ENCODE assay signal across 26 cellular contexts in genomic region chr2:17375262-17375661, GRCh38.
DNase-seq lines count a peak whose midpoint lies in the region; ATAC-seq, FAIRE-seq and TF ChIP-seq lines count a peak whose summit lies in the region.
"Had no signal": no experiment of that assay in that cellular context is flagged by ENCODE, and none has a peak within 500 bp of the region (broad histone marks: within the 10 kb centered on the region; RNA-seq: fewer than 3 reads in every experiment).

No MANE protein-coding gene starts in this region.

- no peaks in the 10 kb centered on the region for H3K23me2 ChIP-seq in H9 (ENCODE audit: insufficient read length, low read depth, low read length, poor library complexity, severe bottlenecking)

- H3K27me3 ChIP-seq in HCT116 (ENCODE audit: insufficient read depth, low read length) (peaks cover 19% of the 10 kb centered on the region), astrocyte (ENCODE audit: insufficient read depth, low read length) (no peaks in the 10 kb centered on the region), mesendoderm (ENCODE audit: insufficient read depth, low read length, poor library complexity) (no peaks in the 10 kb centered on the region), H9 (ENCODE audit: insufficient read depth, low read length) (no peaks in the 10 kb centered on the region)
- H3K27me3 ChIP-seq: SJSA1, thyroid gland had no signal

- H3K27ac Mint-ChIP-seq in astrocyte (ENCODE audit: unreplicated experiment) (peak overlapping the region; percentile 30), H9 (peak overlapping the region in 1 of 3 experiments; percentile 13; a peak in 1 of 7 replicates), osteocyte (ENCODE audit: unreplicated experiment) (no peak overlapping the region)
- H3K27ac Mint-ChIP-seq: activated naive CD8-positive, alpha-beta T cell treated with anti-CD3 and anti-CD28 coated beads, Interleukin-2, amount 50 U/mL, for 24 hours; CD14-positive monocyte; memory B cell; naive thymus-derived CD4-positive, alpha-beta T cell had no signal

- H3K79me2 ChIP-seq in HCT116 (ENCODE audit: insufficient read depth, low read length), result no peaks in the 10 kb centered on the region
- H3K79me2 ChIP-seq in astrocyte (ENCODE audit: insufficient read depth, low read length), result no peaks in the 10 kb centered on the region
- no peaks in the 10 kb centered on the region for H3K79me2 ChIP-seq in mesendoderm (ENCODE audit: control insufficient read depth, insufficient read depth, low read length)
- H3K79me2 ChIP-seq in H9 (ENCODE audit: insufficient read depth, low read length), result no peaks in the 10 kb centered on the region

- POLR2A ChIA-PET in HCT116 (lab: Charles Lee), result no interaction called here

- H4K91ac ChIP-seq in H9 (ENCODE audit: insufficient read length, low read depth, low read length), result no peak overlapping the region

- TF ChIP-seq RAD21 in HCT116 (IDR thresholded peaks at IDR 0.05; ENCODE audit: low read depth), result no peak

- H2AK5ac ChIP-seq in mesendoderm (ENCODE audit: low read length) (no peak overlapping the region), H9 (ENCODE audit: insufficient read length, low read length) (no peak overlapping the region)

- H3K36me3 Mint-ChIP-seq in astrocyte (ENCODE audit: low read depth, unreplicated experiment), result peaks cover 2% of the 10 kb centered on the region
- H3K36me3 Mint-ChIP-seq in H9 (ENCODE audit: insufficient read depth in 1 of 3, low read depth in 3 of 3), result no peaks in the 10 kb centered on the region; a peak in 2 of 7 replicates
- H3K36me3 Mint-ChIP-seq in osteocyte (ENCODE audit: unreplicated experiment), result no peaks in the 10 kb centered on the region
- H3K36me3 Mint-ChIP-seq: CD14-positive monocyte; memory B cell; naive thymus-derived CD4-positive, alpha-beta T cell had no signal

- no peak for FAIRE-seq in astrocyte (lab: Jason Lieb, UNC)
- FAIRE-seq: G401.6, HTR-8/SVneo, kidney had no signal

- H3K27ac ChIP-seq in HCT116 (ENCODE audit: low read depth, low read length), result no peak overlapping the region
- H3K27ac ChIP-seq in astrocyte (ENCODE audit: low read depth, low read length), result no peak overlapping the region
- H3K27ac ChIP-seq in mesendoderm (ENCODE audit: low read depth, low read length), result no peak overlapping the region
- H3K27ac ChIP-seq in H9 (ENCODE audit: insufficient read length, low read depth, low read length), result no peak overlapping the region
- H3K27ac ChIP-seq: epithelial cell of prostate, PC-9, SJSA1, skin epidermis, thyroid gland had no signal

- H3K9ac ChIP-seq in HCT116 (ENCODE audit: low read length), result no peak overlapping the region
- no peak overlapping the region for H3K9ac ChIP-seq in astrocyte (ENCODE audit: low read length)
- H3K9ac ChIP-seq in mesendoderm (ENCODE audit: low read length), result no peak overlapping the region
- no peak overlapping the region for H3K9ac ChIP-seq in H9 (ENCODE audit: extremely low read depth, insufficient read length, low read length)

- H3T11ph ChIP-seq in H9 (ENCODE audit: low read length), result no peak overlapping the region

- H3K9me3 ChIP-seq in HCT116 (ENCODE audit: control insufficient read depth in 1 of 2, insufficient read depth in 1 of 2, low read depth in 1 of 2, low read length in 2 of 2) (no peaks in the 10 kb centered on the region), astrocyte (ENCODE audit: insufficient read depth, low read depth, low read length) (no peaks in the 10 kb centered on the region), H9 (ENCODE audit: control insufficient read depth, low read depth, low read length) (no peaks in the 10 kb centered on the region)
- H3K9me3 ChIP-seq: SJSA1, thyroid gland had no signal

- H3K9me3 Mint-ChIP-seq in astrocyte (ENCODE audit: unreplicated experiment), result peaks cover 2% of the 10 kb centered on the region
- peaks cover 2 to 3% of the 10 kb centered on the region in 2 experiments; a peak in 4 of 5 replicates for H3K9me3 Mint-ChIP-seq in H9
- H3K9me3 Mint-ChIP-seq in osteocyte (ENCODE audit: unreplicated experiment), result peaks cover 22% of the 10 kb centered on the region

- H3K27me3 Mint-ChIP-seq in astrocyte (ENCODE audit: low read depth, unreplicated experiment), result peaks cover 2% of the 10 kb centered on the region
- no peaks in the 10 kb centered on the region for H3K27me3 Mint-ChIP-seq in H9 (ENCODE audit: low read depth)
- no peaks in the 10 kb centered on the region for H3K27me3 Mint-ChIP-seq in osteocyte (ENCODE audit: unreplicated experiment)
- H3K27me3 Mint-ChIP-seq: activated naive CD8-positive, alpha-beta T cell treated with anti-CD3 and anti-CD28 coated beads, Interleukin-2, amount 50 U/mL, for 24 hours; naive thymus-derived CD4-positive, alpha-beta T cell had no signal

- no peaks in the 10 kb centered on the region for H3K36me3 ChIP-seq in HCT116 (ENCODE audit: control insufficient read depth in 1 of 2, insufficient read depth in 2 of 2, low read length in 2 of 2)
- no peaks in the 10 kb centered on the region for H3K36me3 ChIP-seq in astrocyte (ENCODE audit: insufficient read depth, low read length)
- no peaks in the 10 kb centered on the region for H3K36me3 ChIP-seq in mesendoderm (ENCODE audit: control insufficient read depth, insufficient read depth, low read length)
- H3K36me3 ChIP-seq: SJSA1, thyroid gland had no signal

- WGBS in mesendoderm (ENCODE audit: extremely low coverage, insufficient coverage, low lambda C conversion rate), result no CpG with 5 or more reads among the region's 4 CpGs
- no CpG with 5 or more reads among the region's 4 CpGs for WGBS in H9 (ENCODE audit: extremely low coverage, insufficient read length, low lambda C conversion rate)

- H2BK20ac ChIP-seq in H9 (ENCODE audit: low read depth, low read length, poor library complexity, severe bottlenecking), result no peak overlapping the region

- H3K4me1 ChIP-seq in HCT116 (ENCODE audit: control insufficient read depth in 1 of 2, insufficient read depth in 2 of 2, low read length in 2 of 2), result no peaks in the 10 kb centered on the region
- H3K4me1 ChIP-seq in astrocyte (ENCODE audit: insufficient read depth, low read length), result peaks cover 19% of the 10 kb centered on the region
- no peaks in the 10 kb centered on the region for H3K4me1 ChIP-seq in mesendoderm (ENCODE audit: control insufficient read depth, low read depth, low read length)
- H3K4me1 ChIP-seq in H9 (ENCODE audit: insufficient read depth, low read length), result no peaks in the 10 kb centered on the region
- H3K4me1 ChIP-seq: SJSA1, thyroid gland had no signal

- DNase-seq in DMS79 treated with DMSO at 0.1 percent for 48 hours (lab: John Stamatoyannopoulos, UW) (peak; percentile 86), HCT116 (ENCODE audit: low read depth, low spot score) (no peak), astrocyte (ENCODE audit: low read depth) (peak; percentile 31), mesendoderm (peak; percentile 45), H9 (no peak), osteocyte (ENCODE audit: extremely low spot score, unreplicated experiment) (no peak), T-helper 1 cell (no peak)
- DNase-seq: activated CD8-positive, alpha-beta memory T cell treated with anti-CD3 and anti-CD28 coated beads, Interleukin-2, amount 50 U/mL, for 4 hours; activated naive CD8-positive, alpha-beta T cell treated with anti-CD3 and anti-CD28 coated beads, Interleukin-2, amount 50 U/mL, for 24 hours; dermis blood vessel endothelial cell; kidney; naive thymus-derived CD4-positive, alpha-beta T cell; NCI-H1417 treated with DMSO at 0.1 percent for 48 hours; NCI-H748 treated with DMSO at 0.1 percent for 48 hours; PC-9; stimulated activated naive CD4-positive, alpha-beta T cell treated with Interleukin-2 at 50 U/mL for 16 hours; T-helper 2 cell; thyroid gland had no signal

- no peak overlapping the region for H3K4me2 ChIP-seq in HCT116 (ENCODE audit: low read length)
- no peak overlapping the region for H3K4me2 ChIP-seq in astrocyte (ENCODE audit: low read length)
- H3K4me2 ChIP-seq in mesendoderm (ENCODE audit: low read length), result no peak overlapping the region
- no peak overlapping the region for H3K4me2 ChIP-seq in H9 (ENCODE audit: insufficient read depth, insufficient read length, low read length)
- H3K4me2 ChIP-seq: PC-9 had no signal

- ATAC-seq in HCT116 (peak; percentile 36; the same call in 1 of the 2 replicates), HG03342 (IDR thresholded peaks at IDR 0.05; ENCODE audit: unreplicated experiment) (no peak)
- ATAC-seq: activated naive CD8-positive, alpha-beta T cell treated with anti-CD3 and anti-CD28 coated beads, Interleukin-2, amount 50 U/mL, for 24 hours; naive thymus-derived CD4-positive, alpha-beta T cell had no signal

- H3K4ac ChIP-seq in mesendoderm (ENCODE audit: low read depth, low read length), result no peak overlapping the region
- H3K4ac ChIP-seq in H9 (ENCODE audit: low read depth, low read length), result no peak overlapping the region

- H2BK120ac ChIP-seq in mesendoderm (ENCODE audit: low read depth, low read length) (no peak overlapping the region), H9 (ENCODE audit: low read depth, low read length, poor library complexity, severe bottlenecking) (no peak overlapping the region)

- no TSS peak for BruUV-seq in HCT116 (replicated peaks; lab: Mats Ljungman, UMichigan)

- no peaks in the 10 kb centered on the region for H3K9me2 ChIP-seq in HCT116 (ENCODE audit: insufficient read depth)

- RAD21 ChIA-PET in HCT116 (lab: Charles Lee; ENCODE audit: low non-redundant PET in 1 of 2, low total read pairs in 2 of 2, uncharacterized antibody in 2 of 2, unreplicated experiment in 2 of 2), result no interaction called here

- H2BK5ac ChIP-seq in mesendoderm (ENCODE audit: low read length) (no peak overlapping the region), H9 (ENCODE audit: insufficient read length, low read length) (no peak overlapping the region)

- no peak for TF ChIP-seq POLR2A in HCT116 (IDR thresholded peaks at IDR 0.05; ENCODE audit: borderline replicate concordance, extremely low read depth, insufficient read depth, insufficient read length)

- H3K79me1 ChIP-seq in mesendoderm (ENCODE audit: low read length), result no peaks in the 10 kb centered on the region
- H3K79me1 ChIP-seq in H9 (ENCODE audit: insufficient read depth, low read depth, low read length, poor library complexity, severe bottlenecking), result no peaks in the 10 kb centered on the region

- H3K4me3 ChIP-seq in HCT116 (replicated peaks in 1 of 2; ENCODE audit: low read depth in 1 of 2, low read length in 2 of 2) (no peak overlapping the region), astrocyte (ENCODE audit: insufficient read depth, low read depth, low read length) (no peak overlapping the region), mesendoderm (ENCODE audit: low read length) (no peak overlapping the region)
- H3K4me3 ChIP-seq: PC-9, SJSA1, skin epidermis, thyroid gland had no signal

- no peak overlapping the region for H3K23ac ChIP-seq in mesendoderm (ENCODE audit: low read length)
- H3K23ac ChIP-seq in H9 (ENCODE audit: insufficient read length, low read depth, low read length), result no peak overlapping the region

- H4K5ac ChIP-seq in mesendoderm (ENCODE audit: low read length) (no peak overlapping the region), H9 (ENCODE audit: insufficient read length, low read depth, low read length) (no peak overlapping the region)

- intact Hi-C loops in HCT116 (cut with micrococcal nuclease), result no loop called here

- H2BK12ac ChIP-seq in H9 (ENCODE audit: insufficient read length, low read depth, low read length), result no peak overlapping the region

- CTCF ChIA-PET in HCT116 (lab: Charles Lee), result no interaction called here

- H3K4me1 Mint-ChIP-seq in astrocyte (ENCODE audit: low read depth, unreplicated experiment) (peaks cover 40% of the 10 kb centered on the region), H9 (peaks cover 2% of the 10 kb centered on the region in 2 experiments; a peak in 2 of 4 replicates), osteocyte (ENCODE audit: unreplicated experiment) (peaks cover 1% of the 10 kb centered on the region)
- H3K4me1 Mint-ChIP-seq: activated naive CD8-positive, alpha-beta T cell treated with anti-CD3 and anti-CD28 coated beads, Interleukin-2, amount 50 U/mL, for 24 hours; CD14-positive monocyte; memory B cell; naive thymus-derived CD4-positive, alpha-beta T cell had no signal

- H3K14ac ChIP-seq in H9 (ENCODE audit: insufficient read depth, low read length), result no peak overlapping the region

- TF ChIP-seq CTCF in HCT116 (IDR thresholded peaks at IDR 0.05 in 2 of 3, conservative IDR thresholded peaks at IDR 0.05 in 1 of 3; ENCODE audit: borderline replicate concordance in 1 of 3, insufficient read depth in 1 of 3, low read depth in 2 of 3, low read length in 2 of 3) (no peak), astrocyte (IDR thresholded peaks at IDR 0.05; ENCODE audit: insufficient read depth, low read depth, low read length) (no peak), H9 (conservative IDR thresholded peaks at IDR 0.05) (no peak), osteocyte (IDR thresholded peaks at IDR 0.05) (no peak)

- H3K4me3 Mint-ChIP-seq in astrocyte (ENCODE audit: unreplicated experiment), result no peak overlapping the region
- no peak overlapping the region for H3K4me3 Mint-ChIP-seq in H9
- H3K4me3 Mint-ChIP-seq in osteocyte (ENCODE audit: unreplicated experiment), result no peak overlapping the region
- H3K4me3 Mint-ChIP-seq: activated naive CD8-positive, alpha-beta T cell treated with anti-CD3 and anti-CD28 coated beads, Interleukin-2, amount 50 U/mL, for 24 hours; CD14-positive monocyte; memory B cell; naive thymus-derived CD4-positive, alpha-beta T cell had no signal

- no peak overlapping the region for H2BK15ac ChIP-seq in mesendoderm (replicated peaks; ENCODE audit: low read depth)
- H2BK15ac ChIP-seq in H9 (ENCODE audit: low read depth, low read length), result no peak overlapping the region

- H4K20me1 ChIP-seq in HCT116 (ENCODE audit: insufficient read depth), result no peaks in the 10 kb centered on the region
- no peaks in the 10 kb centered on the region for H4K20me1 ChIP-seq in astrocyte (ENCODE audit: insufficient read depth, low read length)
- no peaks in the 10 kb centered on the region for H4K20me1 ChIP-seq in H9 (ENCODE audit: control insufficient read depth, insufficient read depth, insufficient read length)

- H3K56ac ChIP-seq in mesendoderm (ENCODE audit: low read length) (no peak overlapping the region), H9 (ENCODE audit: insufficient read length, low read depth, low read length) (no peak overlapping the region)

- H3K18ac ChIP-seq in mesendoderm (ENCODE audit: low read length) (no peak overlapping the region), H9 (ENCODE audit: insufficient read length, low read depth, low read length) (no peak overlapping the region)

- H2AFZ ChIP-seq in HCT116 (ENCODE audit: low read depth, low read length, poor library complexity, severe bottlenecking) (no peak overlapping the region), astrocyte (ENCODE audit: low read depth, low read length) (no peak overlapping the region), H9 (ENCODE audit: low read length) (no peak overlapping the region)
- H2AFZ ChIP-seq: PC-9 had no signal

- H4K8ac ChIP-seq in mesendoderm (ENCODE audit: low read depth, low read length) (no peak overlapping the region), H9 (replicated peaks; ENCODE audit: insufficient read length, low read depth, low read length) (no peak overlapping the region)

Comparison
In these comparisons a context has a peak if more than half of its experiments do, and no peak if none do; other contexts are left out.
1. DNase-seq: peak in DMS79 treated with DMSO at 0.1 percent for 48 hours (single experiment), astrocyte (single experiment) and mesendoderm (single experiment); none in HCT116 (single experiment), H9 (single experiment), osteocyte (single experiment) and T-helper 1 cell (0 of 5).